8 cellular contexts compared by ENCODE assay signal in the genomic region with DNA sequence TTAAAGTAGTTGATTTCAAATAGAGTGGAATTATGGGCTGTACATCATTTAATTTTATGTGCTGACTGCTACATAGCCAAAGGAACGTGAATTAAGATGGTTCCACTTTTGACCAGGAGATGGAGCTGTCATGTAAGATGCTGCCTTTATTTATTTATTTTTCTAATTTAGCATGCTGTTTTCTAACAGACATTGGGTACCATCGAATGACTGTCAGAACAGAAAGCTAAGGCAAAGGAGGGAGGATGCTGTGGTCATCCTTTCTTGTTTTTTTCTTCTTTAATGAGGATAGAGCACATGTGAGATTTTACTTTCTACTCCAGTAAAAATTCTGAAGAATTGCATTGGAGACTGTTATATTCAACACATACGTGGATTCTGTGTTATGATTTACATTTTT. TPM values are rescaled to one million over a fixed set of nuclear protein-coding genes. Genes with fewer than 3 reads are reported as not detected.
DNase-seq lines count a peak whose midpoint lies in the region; ATAC-seq and TF ChIP-seq lines count a peak whose summit lies in the region.

A gene (plus strand): TSS at position 185 of the 400 bp plus-strand sequence. CDS start 56,410 bp downstream, outside the sequence.

- peak; percentile 10 for DNase-seq in DND-41
- peak; percentile 52 for DNase-seq in NCI-H1092 (lab: John Stamatoyannopoulos, UW)
- no peak for DNase-seq in WTC11 (ENCODE audit: low spot score)
- DNase-seq in hepatic stellate cell (ENCODE audit: low spot score): peak; percentile 2
- DNase-seq in superior temporal gyrus (ENCODE audit: extremely low spot score): peak; percentile 89
- DNase-seq in NCI-H69 (lab: John Stamatoyannopoulos, UW): no peak
- DNase-seq in activated T-helper 1 cell treated with anti-CD3 and anti-CD28 coated beads, Interleukin-12 subunit alpha, Interleukin-12 subunit beta, Interleukin-2, Interleukin-4 antibody, amounts not matched to agents 30 ng/mL and 10 ng/mL and 1 ng/mL, durations not matched to agents 14 hours and 24 hours and 36 hours (ENCODE audit: low spot score): no peak

- H3K9me3 Mint-ChIP-seq in WTC11: no peaks in the 10 kb centered on the region
- H3K9me3 Mint-ChIP-seq in activated T-helper 1 cell treated with anti-CD3 and anti-CD28 coated beads, Interleukin-12 subunit alpha, Interleukin-12 subunit beta, Interleukin-2, Interleukin-4 antibody, amounts not matched to agents 30 ng/mL and 10 ng/mL and 1 ng/mL, durations not matched to agents 14 hours and 24 hours and 36 hours: no peaks in the 10 kb centered on the region

- peaks cover 4% of the 10 kb centered on the region; the same call in 1 of the 2 replicates for H3K4me1 Mint-ChIP-seq in WTC11
- no peaks in the 10 kb centered on the region for H3K4me1 Mint-ChIP-seq in activated T-helper 1 cell treated with anti-CD3 and anti-CD28 coated beads, Interleukin-12 subunit alpha, Interleukin-12 subunit beta, Interleukin-2, Interleukin-4 antibody, amounts not matched to agents 30 ng/mL and 10 ng/mL and 1 ng/mL, durations not matched to agents 14 hours and 24 hours and 36 hours (ENCODE audit: low read depth)

- intact Hi-C loops in activated T-helper 1 cell treated with anti-CD3 and anti-CD28 coated beads, Interleukin-12 subunit alpha, Interleukin-12 subunit beta, Interleukin-2, Interleukin-4 antibody, amounts not matched to agents 30 ng/mL and 10 ng/mL and 1 ng/mL, durations not matched to agents 14 hours and 24 hours and 36 hours (cut with micrococcal nuclease): loop anchor here (1.0 kb wide), 1 partner anchor 54 kb away; no protein-coding TSS in a partner anchor

- ATAC-seq in DND-41 (ENCODE audit: insufficient read depth, low read depth): peak; percentile 63; the same call in 2 of the 3 replicates
- ATAC-seq in GM21576 (IDR thresholded peaks at IDR 0.05; ENCODE audit: unreplicated experiment): peak; percentile 60
- ATAC-seq in WTC11: peak; percentile 44; the same call in 1 of the 2 replicates

- H3K27me3 Mint-ChIP-seq in WTC11 (ENCODE audit: low read depth): no peaks in the 10 kb centered on the region
- no peaks in the 10 kb centered on the region for H3K27me3 Mint-ChIP-seq in activated T-helper 1 cell treated with anti-CD3 and anti-CD28 coated beads, Interleukin-12 subunit alpha, Interleukin-12 subunit beta, Interleukin-2, Interleukin-4 antibody, amounts not matched to agents 30 ng/mL and 10 ng/mL and 1 ng/mL, durations not matched to agents 14 hours and 24 hours and 36 hours (ENCODE audit: insufficient read depth)

- no peaks in the 10 kb centered on the region for H3K36me3 Mint-ChIP-seq in WTC11
- no peaks in the 10 kb centered on the region for H3K36me3 Mint-ChIP-seq in activated T-helper 1 cell treated with anti-CD3 and anti-CD28 coated beads, Interleukin-12 subunit alpha, Interleukin-12 subunit beta, Interleukin-2, Interleukin-4 antibody, amounts not matched to agents 30 ng/mL and 10 ng/mL and 1 ng/mL, durations not matched to agents 14 hours and 24 hours and 36 hours (ENCODE audit: low read depth)

- no peak within 1 kb of the TSS for H3K9ac ChIP-seq in DND-41 (ENCODE audit: low read depth, low read length)

- TF ChIP-seq CTCF in DND-41 (IDR thresholded peaks at IDR 0.05; ENCODE audit: borderline replicate concordance, extremely low read depth, low read length, poor library complexity, severe bottlenecking): peak; percentile 74
- peak; percentile 33 for TF ChIP-seq CTCF in WTC11 (IDR thresholded peaks at IDR 0.05)

- no peaks in the 10 kb centered on the region for H4K20me1 ChIP-seq in DND-41 (ENCODE audit: insufficient read depth, low read length)

- POLR2A ChIA-PET in WTC11 (lab: Charles Lee): no interaction called here

- H3K4me2 ChIP-seq in DND-41 (ENCODE audit: insufficient read depth, low read length): no peak within 1 kb of the TSS

- CTCF ChIA-PET in WTC11 (lab: Charles Lee): interaction anchor here (0.8 to 2.3 kb wide), 22 partner anchors 8 to 635 kb away, joined by 3 to 17 read pairs (median 4); a partner anchor contains a TSS

- H2AFZ ChIP-seq in DND-41 (ENCODE audit: low read depth, low read length): no peak within 1 kb of the TSS

- no peaks in the 10 kb centered on the region for H3K27me3 ChIP-seq in DND-41 (ENCODE audit: insufficient read depth, low read length, poor library complexity)

- no peaks in the 10 kb centered on the region for H3K36me3 ChIP-seq in DND-41 (ENCODE audit: insufficient read depth, low read length)

- H3K27ac ChIP-seq in DND-41 (ENCODE audit: low read length): no peak within 1 kb of the TSS

- H3K4me3 ChIP-seq in DND-41 (ENCODE audit: low read depth in 1 of 2, low read length in 2 of 2): no peak within 1 kb of the TSS

- H3K4me3 Mint-ChIP-seq in WTC11: no peak within 1 kb of the TSS
- no peak within 1 kb of the TSS for H3K4me3 Mint-ChIP-seq in activated T-helper 1 cell treated with anti-CD3 and anti-CD28 coated beads, Interleukin-12 subunit alpha, Interleukin-12 subunit beta, Interleukin-2, Interleukin-4 antibody, amounts not matched to agents 30 ng/mL and 10 ng/mL and 1 ng/mL, durations not matched to agents 14 hours and 24 hours and 36 hours

- no peaks in the 10 kb centered on the region for H3K79me2 ChIP-seq in DND-41 (ENCODE audit: insufficient read depth, low read length)

- H3K27ac Mint-ChIP-seq in WTC11: no peak within 1 kb of the TSS
- no peak within 1 kb of the TSS for H3K27ac Mint-ChIP-seq in activated T-helper 1 cell treated with anti-CD3 and anti-CD28 coated beads, Interleukin-12 subunit alpha, Interleukin-12 subunit beta, Interleukin-2, Interleukin-4 antibody, amounts not matched to agents 30 ng/mL and 10 ng/mL and 1 ng/mL, durations not matched to agents 14 hours and 24 hours and 36 hours

- H3K4me1 ChIP-seq in DND-41 (ENCODE audit: insufficient read depth, low read length): no peaks in the 10 kb centered on the region

- no peaks in the 10 kb centered on the region for H3K9me3 ChIP-seq in DND-41 (ENCODE audit: insufficient read depth, low read length, severe bottlenecking)

TF ChIP-seq in WTC11, 78 proteins besides CTCF, POLR2A, EP300 and RAD21:
- TF ChIP-seq OVOL2 (CRISPR knock-in tag; IDR thresholded peaks at IDR 0.05; ENCODE audit: borderline replicate concordance): no peak

RNA-seq across cellular contexts. Expression of the gene that starts here (rescaled TPM):
- total RNA-seq in WTC11 (2021): 0.39 to 0.53 TPM (median 0.44 TPM) in 3 replicates
- not detected in 2 replicates for total RNA-seq in activated T-helper 1 cell treated with anti-CD3 and anti-CD28 coated beads, Interleukin-12 subunit alpha, Interleukin-12 subunit beta, Interleukin-2, Interleukin-4 antibody, amounts not matched to agents 30 ng/mL and 10 ng/mL and 1 ng/mL, durations not matched to agents 14 hours and 24 hours and 36 hours

Comparison
In these comparisons a context has a peak if more than half of its experiments do, and no peak if none do; other contexts are left out.
1. Peak in ATAC-seq in WTC11; RNA of the gene not detected or under 1 TPM.
2. DNase-seq: peak in DND-41 (single experiment), NCI-H1092 (single experiment), hepatic stellate cell (single experiment) and superior temporal gyrus (single experiment); none in WTC11 (single experiment), NCI-H69 (single experiment) and activated T-helper 1 cell treated with anti-CD3 and anti-CD28 coated beads, Interleukin-12 subunit alpha, Interleukin-12 subunit beta, Interleukin-2, Interleukin-4 antibody, amounts not matched to agents 30 ng/mL and 10 ng/mL and 1 ng/mL, durations not matched to agents 14 hours and 24 hours and 36 hours (single experiment).
3. Peak in every context shown above with its lines, with median percentiles within 50 percentile points of each other: ATAC-seq.